Comparison of ENCODE assay signal across 1 cellular context in the genomic region with DNA sequence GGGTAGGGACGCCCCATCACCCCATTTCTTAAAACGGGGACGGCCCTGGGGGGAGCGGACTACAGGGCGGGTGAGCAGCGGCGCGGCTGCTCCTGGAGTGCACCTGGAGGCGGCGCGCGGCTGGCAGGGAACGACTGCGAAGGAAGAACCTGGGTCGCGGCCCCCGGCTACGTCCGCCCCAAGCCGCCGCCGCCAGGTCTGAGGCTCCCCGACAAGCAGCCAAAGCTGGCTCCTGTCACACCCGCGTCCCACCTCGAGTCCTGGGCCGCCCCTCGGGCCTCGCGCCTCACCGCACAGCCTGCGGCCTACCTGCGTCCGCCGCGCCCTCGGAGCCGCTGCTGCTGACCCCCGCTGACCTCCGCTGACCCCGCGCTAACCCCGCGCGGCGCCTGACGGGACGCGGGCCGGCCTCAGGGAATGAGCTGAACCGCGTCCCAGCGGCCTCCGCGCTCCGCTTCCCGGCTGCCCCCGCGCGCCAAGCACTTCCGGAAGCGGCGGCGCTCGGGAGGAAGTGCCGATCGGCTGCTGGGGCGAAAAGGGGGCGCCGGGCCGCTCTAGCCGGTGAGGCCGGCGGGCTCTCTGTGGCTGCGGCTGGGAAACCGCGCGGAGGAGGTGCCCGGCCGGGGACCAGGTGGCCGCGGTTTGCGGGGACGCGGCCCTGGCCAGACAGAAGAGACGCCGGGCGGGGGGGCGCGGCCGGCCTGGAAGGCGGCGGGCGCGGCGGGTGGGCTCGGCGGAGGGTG.
TF ChIP-seq lines count a peak whose summit lies in the region.

A gene with protein sequence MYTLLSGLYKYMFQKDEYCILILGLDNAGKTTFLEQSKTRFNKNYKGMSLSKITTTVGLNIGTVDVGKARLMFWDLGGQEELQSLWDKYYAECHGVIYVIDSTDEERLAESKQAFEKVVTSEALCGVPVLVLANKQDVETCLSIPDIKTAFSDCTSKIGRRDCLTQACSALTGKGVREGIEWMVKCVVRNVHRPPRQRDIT (minus strand): TSS at position 419 of the 743 bp plus-strand sequence. CDS start 885 bp downstream, outside the sequence.
A gene with protein sequence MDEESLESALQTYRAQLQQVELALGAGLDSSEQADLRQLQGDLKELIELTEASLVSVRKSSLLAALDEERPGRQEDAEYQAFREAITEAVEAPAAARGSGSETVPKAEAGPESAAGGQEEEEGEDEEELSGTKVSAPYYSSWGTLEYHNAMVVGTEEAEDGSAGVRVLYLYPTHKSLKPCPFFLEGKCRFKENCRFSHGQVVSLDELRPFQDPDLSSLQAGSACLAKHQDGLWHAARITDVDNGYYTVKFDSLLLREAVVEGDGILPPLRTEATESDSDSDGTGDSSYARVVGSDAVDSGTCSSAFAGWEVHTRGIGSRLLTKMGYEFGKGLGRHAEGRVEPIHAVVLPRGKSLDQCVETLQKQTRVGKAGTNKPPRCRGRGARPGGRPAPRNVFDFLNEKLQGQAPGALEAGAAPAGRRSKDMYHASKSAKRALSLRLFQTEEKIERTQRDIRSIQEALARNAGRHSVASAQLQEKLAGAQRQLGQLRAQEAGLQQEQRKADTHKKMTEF (plus strand): TSS at position 482 of the 743 bp plus-strand sequence. CDS start 542 bp downstream, outside the sequence.

TF ChIP-seq in K562, 482 proteins besides CTCF, POLR2A, EP300 and RAD21 (continued from another document and continues in another):
- TF ChIP-seq, protein P1, sequence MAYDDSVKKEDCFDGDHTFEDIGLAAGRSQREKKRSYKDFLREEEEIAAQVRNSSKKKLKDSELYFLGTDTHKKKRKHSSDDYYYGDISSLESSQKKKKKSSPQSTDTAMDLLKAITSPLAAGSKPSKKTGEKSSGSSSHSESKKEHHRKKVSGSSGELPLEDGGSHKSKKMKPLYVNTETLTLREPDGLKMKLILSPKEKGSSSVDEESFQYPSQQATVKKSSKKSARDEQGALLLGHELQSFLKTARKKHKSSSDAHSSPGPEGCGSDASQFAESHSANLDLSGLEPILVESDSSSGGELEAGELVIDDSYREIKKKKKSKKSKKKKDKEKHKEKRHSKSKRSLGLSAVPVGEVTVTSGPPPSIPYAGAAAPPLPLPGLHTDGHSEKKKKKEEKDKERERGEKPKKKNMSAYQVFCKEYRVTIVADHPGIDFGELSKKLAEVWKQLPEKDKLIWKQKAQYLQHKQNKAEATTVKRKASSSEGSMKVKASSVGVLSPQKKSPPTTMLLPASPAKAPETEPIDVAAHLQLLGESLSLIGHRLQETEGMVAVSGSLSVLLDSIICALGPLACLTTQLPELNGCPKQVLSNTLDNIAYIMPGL (CRISPR knock-in tag; IDR thresholded peaks at IDR 0.05): no peak
- peak; percentile 92 for TF ChIP-seq CXXC5 (CRISPR knock-in tag; IDR thresholded peaks at IDR 0.05)
- TF ChIP-seq, protein P2, sequence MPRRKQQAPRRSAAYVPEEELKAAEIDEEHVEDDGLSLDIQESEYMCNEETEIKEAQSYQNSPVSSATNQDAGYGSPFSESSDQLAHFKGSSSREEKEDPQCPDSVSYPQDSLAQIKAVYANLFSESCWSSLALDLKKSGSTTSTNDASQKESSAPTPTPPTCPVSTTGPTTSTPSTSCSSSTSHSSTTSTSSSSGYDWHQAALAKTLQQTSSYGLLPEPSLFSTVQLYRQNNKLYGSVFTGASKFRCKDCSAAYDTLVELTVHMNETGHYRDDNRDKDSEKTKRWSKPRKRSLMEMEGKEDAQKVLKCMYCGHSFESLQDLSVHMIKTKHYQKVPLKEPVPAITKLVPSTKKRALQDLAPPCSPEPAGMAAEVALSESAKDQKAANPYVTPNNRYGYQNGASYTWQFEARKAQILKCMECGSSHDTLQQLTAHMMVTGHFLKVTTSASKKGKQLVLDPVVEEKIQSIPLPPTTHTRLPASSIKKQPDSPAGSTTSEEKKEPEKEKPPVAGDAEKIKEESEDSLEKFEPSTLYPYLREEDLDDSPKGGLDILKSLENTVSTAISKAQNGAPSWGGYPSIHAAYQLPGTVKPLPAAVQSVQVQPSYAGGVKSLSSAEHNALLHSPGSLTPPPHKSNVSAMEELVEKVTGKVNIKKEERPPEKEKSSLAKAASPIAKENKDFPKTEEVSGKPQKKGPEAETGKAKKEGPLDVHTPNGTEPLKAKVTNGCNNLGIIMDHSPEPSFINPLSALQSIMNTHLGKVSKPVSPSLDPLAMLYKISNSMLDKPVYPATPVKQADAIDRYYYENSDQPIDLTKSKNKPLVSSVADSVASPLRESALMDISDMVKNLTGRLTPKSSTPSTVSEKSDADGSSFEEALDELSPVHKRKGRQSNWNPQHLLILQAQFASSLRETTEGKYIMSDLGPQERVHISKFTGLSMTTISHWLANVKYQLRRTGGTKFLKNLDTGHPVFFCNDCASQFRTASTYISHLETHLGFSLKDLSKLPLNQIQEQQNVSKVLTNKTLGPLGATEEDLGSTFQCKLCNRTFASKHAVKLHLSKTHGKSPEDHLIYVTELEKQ (CRISPR knock-in tag; IDR thresholded peaks at IDR 0.05): no peak
- TF ChIP-seq, protein P3, sequence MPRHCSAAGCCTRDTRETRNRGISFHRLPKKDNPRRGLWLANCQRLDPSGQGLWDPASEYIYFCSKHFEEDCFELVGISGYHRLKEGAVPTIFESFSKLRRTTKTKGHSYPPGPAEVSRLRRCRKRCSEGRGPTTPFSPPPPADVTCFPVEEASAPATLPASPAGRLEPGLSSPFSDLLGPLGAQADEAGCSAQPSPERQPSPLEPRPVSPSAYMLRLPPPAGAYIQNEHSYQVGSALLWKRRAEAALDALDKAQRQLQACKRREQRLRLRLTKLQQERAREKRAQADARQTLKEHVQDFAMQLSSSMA (CRISPR knock-in tag; IDR thresholded peaks at IDR 0.05): no peak
- TF ChIP-seq RBM25 (IDR thresholded peaks at IDR 0.05; ENCODE audit: low read depth, low read length, severe bottlenecking): no peak
- TF ChIP-seq JUNB (CRISPR knock-in tag; conservative IDR thresholded peaks at IDR 0.05): no peak
- TF ChIP-seq, protein P4, sequence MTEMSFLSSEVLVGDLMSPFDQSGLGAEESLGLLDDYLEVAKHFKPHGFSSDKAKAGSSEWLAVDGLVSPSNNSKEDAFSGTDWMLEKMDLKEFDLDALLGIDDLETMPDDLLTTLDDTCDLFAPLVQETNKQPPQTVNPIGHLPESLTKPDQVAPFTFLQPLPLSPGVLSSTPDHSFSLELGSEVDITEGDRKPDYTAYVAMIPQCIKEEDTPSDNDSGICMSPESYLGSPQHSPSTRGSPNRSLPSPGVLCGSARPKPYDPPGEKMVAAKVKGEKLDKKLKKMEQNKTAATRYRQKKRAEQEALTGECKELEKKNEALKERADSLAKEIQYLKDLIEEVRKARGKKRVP (CRISPR knock-in tag; IDR thresholded peaks at IDR 0.05): no peak
- TF ChIP-seq NFXL1 (CRISPR knock-in tag; IDR thresholded peaks at IDR 0.05): 0 out of 2 replicates have a peak, but pooled peaks have one; percentile 11
- no peak for TF ChIP-seq ZNF217 (CRISPR knock-in tag; IDR thresholded peaks at IDR 0.05)
- no peak for TF ChIP-seq TSC22D4 (tag; IDR thresholded peaks at IDR 0.05)
- no peak for TF ChIP-seq KLF6 (CRISPR knock-in tag; IDR thresholded peaks at IDR 0.05; ENCODE audit: borderline replicate concordance)
- no peak for TF ChIP-seq TEAD2 (tag; IDR thresholded peaks at IDR 0.05)
- TF ChIP-seq HNRNPK (IDR thresholded peaks at IDR 0.05; ENCODE audit: low read depth, low read length, poor library complexity, severe bottlenecking): no peak
- no peak for TF ChIP-seq CEBPG (CRISPR knock-in tag; IDR thresholded peaks at IDR 0.05)
- no peak for TF ChIP-seq CEBPG (tag; conservative IDR thresholded peaks at IDR 0.05 in 1 of 2, IDR thresholded peaks at IDR 0.05 in 1 of 2)
- 0 out of 2 replicates have a peak, but pooled peaks have one; percentile 46 for TF ChIP-seq NR4A1 (CRISPR knock-in tag; IDR thresholded peaks at IDR 0.05)
- TF ChIP-seq NR4A1 (tag; IDR thresholded peaks at IDR 0.05): peak; percentile 84
- TF ChIP-seq HDAC2 (IDR thresholded peaks at IDR 0.05): no peak
- TF ChIP-seq CC2D1A (IDR thresholded peaks at IDR 0.05): no peak
- no peak for TF ChIP-seq IFI16 (CRISPR knock-in tag; IDR thresholded peaks at IDR 0.05)
- peak; percentile 76 for TF ChIP-seq SMAD4 (CRISPR knock-in tag; conservative IDR thresholded peaks at IDR 0.05)
- no peak for TF ChIP-seq PHF21A (IDR thresholded peaks at IDR 0.05; ENCODE audit: borderline replicate concordance, low read depth)
- TF ChIP-seq ZNF695 (CRISPR knock-in tag; IDR thresholded peaks at IDR 0.05): no peak
- peak; percentile 73 for TF ChIP-seq CREM (IDR thresholded peaks at IDR 0.05; ENCODE audit: low read depth)
- TF ChIP-seq HMG20A (CRISPR knock-in tag; conservative IDR thresholded peaks at IDR 0.05): no peak
- TF ChIP-seq SIN3A (IDR thresholded peaks at IDR 0.05; ENCODE audit: borderline replicate concordance in 2 of 2, control insufficient read depth in 1 of 2, low read depth in 2 of 2, low read length in 2 of 2): peak; percentile 72 to 79; a peak in 2 of 4 replicates
- TF ChIP-seq GTF2F1 (IDR thresholded peaks at IDR 0.05; ENCODE audit: low read depth, low read length): no peak
- TF ChIP-seq ARNT (IDR thresholded peaks at IDR 0.05): no peak
- no peak; a peak in 2 of 4 replicates for TF ChIP-seq FOXA3 (CRISPR knock-in tag; conservative IDR thresholded peaks at IDR 0.05 in 1 of 2, IDR thresholded peaks at IDR 0.05 in 1 of 2)
- TF ChIP-seq ZNF324 (CRISPR knock-in tag; IDR thresholded peaks at IDR 0.05): 0 out of 2 replicates have a peak, but pooled peaks have one; percentile 9
- no peak for TF ChIP-seq TGIF2 (CRISPR knock-in tag; IDR thresholded peaks at IDR 0.05)
- peak; percentile 88 for TF ChIP-seq C11orf30 (IDR thresholded peaks at IDR 0.05; ENCODE audit: low read depth)
- TF ChIP-seq, protein P5, sequence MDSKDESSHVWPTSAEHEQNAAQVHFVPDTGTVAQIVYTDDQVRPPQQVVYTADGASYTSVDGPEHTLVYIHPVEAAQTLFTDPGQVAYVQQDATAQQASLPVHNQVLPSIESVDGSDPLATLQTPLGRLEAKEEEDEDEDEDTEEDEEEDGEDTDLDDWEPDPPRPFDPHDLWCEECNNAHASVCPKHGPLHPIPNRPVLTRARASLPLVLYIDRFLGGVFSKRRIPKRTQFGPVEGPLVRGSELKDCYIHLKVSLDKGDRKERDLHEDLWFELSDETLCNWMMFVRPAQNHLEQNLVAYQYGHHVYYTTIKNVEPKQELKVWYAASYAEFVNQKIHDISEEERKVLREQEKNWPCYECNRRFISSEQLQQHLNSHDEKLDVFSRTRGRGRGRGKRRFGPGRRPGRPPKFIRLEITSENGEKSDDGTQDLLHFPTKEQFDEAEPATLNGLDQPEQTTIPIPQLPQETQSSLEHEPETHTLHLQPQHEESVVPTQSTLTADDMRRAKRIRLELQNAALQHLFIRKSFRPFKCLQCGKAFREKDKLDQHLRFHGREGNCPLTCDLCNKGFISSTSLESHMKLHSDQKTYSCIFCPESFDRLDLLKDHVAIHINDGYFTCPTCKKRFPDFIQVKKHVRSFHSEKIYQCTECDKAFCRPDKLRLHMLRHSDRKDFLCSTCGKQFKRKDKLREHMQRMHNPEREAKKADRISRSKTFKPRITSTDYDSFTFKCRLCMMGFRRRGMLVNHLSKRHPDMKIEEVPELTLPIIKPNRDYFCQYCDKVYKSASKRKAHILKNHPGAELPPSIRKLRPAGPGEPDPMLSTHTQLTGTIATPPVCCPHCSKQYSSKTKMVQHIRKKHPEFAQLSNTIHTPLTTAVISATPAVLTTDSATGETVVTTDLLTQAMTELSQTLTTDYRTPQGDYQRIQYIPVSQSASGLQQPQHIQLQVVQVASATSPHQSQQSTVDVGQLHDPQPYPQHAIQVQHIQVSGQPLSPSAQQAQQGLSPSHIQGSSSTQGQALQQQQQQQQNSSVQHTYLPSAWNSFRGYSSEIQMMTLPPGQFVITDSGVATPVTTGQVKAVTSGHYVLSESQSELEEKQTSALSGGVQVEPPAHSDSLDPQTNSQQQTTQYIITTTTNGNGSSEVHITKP (IDR thresholded peaks at IDR 0.05; ENCODE audit: partially characterized antibody): no peak
- TF ChIP-seq ZBTB17 (CRISPR knock-in tag; IDR thresholded peaks at IDR 0.05): peak; percentile 74; the same call in 1 of the 2 replicates
- TF ChIP-seq MCM2 (IDR thresholded peaks at IDR 0.05; ENCODE audit: low read depth): no peak
- TF ChIP-seq, protein P6, sequence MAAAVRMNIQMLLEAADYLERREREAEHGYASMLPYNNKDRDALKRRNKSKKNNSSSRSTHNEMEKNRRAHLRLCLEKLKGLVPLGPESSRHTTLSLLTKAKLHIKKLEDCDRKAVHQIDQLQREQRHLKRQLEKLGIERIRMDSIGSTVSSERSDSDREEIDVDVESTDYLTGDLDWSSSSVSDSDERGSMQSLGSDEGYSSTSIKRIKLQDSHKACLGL (CRISPR knock-in tag; IDR thresholded peaks at IDR 0.05; ENCODE audit: borderline replicate concordance, poor library complexity, severe bottlenecking): no peak
- TF ChIP-seq, protein P7, sequence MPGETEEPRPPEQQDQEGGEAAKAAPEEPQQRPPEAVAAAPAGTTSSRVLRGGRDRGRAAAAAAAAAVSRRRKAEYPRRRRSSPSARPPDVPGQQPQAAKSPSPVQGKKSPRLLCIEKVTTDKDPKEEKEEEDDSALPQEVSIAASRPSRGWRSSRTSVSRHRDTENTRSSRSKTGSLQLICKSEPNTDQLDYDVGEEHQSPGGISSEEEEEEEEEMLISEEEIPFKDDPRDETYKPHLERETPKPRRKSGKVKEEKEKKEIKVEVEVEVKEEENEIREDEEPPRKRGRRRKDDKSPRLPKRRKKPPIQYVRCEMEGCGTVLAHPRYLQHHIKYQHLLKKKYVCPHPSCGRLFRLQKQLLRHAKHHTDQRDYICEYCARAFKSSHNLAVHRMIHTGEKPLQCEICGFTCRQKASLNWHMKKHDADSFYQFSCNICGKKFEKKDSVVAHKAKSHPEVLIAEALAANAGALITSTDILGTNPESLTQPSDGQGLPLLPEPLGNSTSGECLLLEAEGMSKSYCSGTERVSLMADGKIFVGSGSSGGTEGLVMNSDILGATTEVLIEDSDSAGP (CRISPR knock-in tag; IDR thresholded peaks at IDR 0.05): no peak
